8 cellular contexts compared by ENCODE assay signal in genomic region chr12:111529424-111530368, GRCh38.
DNase-seq lines count a peak whose midpoint lies in the region; ATAC-seq and TF ChIP-seq lines count a peak whose summit lies in the region.

No MANE protein-coding gene starts in this region.

- H3K36me3 Mint-ChIP-seq in CD4-positive, CD25-positive, alpha-beta regulatory T cell, result peaks cover 21% of the 10 kb centered on the region
- H3K36me3 Mint-ChIP-seq in natural killer cell, result no peaks in the 10 kb centered on the region
- H3K36me3 Mint-ChIP-seq in stimulated activated naive B cell treated with anti-CD40 and anti-IgM and Interleukin-4, amounts not matched to agents 10 μg/mL and 1 μg/mL and 100 μg/mL, for 72 hours, result peaks cover 14 to 24% of the 10 kb centered on the region in 2 donors

- no peaks in the 10 kb centered on the region for H3K9me3 ChIP-seq in CD4-positive, CD25-positive, alpha-beta regulatory T cell (ENCODE audit: control insufficient read depth in 2 of 2, low read length in 2 of 2)

- H3K4me1 Mint-ChIP-seq in CD4-positive, CD25-positive, alpha-beta regulatory T cell, result peaks cover 5 to 6% (median 6%) of the 10 kb centered on the region in 4 donors
- peaks cover 6% of the 10 kb centered on the region in 2 donors for H3K4me1 Mint-ChIP-seq in natural killer cell
- peaks cover 5 to 7% of the 10 kb centered on the region in 2 donors for H3K4me1 Mint-ChIP-seq in stimulated activated naive B cell treated with anti-CD40 and anti-IgM and Interleukin-4, amounts not matched to agents 10 μg/mL and 1 μg/mL and 100 μg/mL, for 72 hours

- no peaks in the 10 kb centered on the region for H3K9me3 Mint-ChIP-seq in CD4-positive, CD25-positive, alpha-beta regulatory T cell
- no peaks in the 10 kb centered on the region for H3K9me3 Mint-ChIP-seq in natural killer cell
- H3K9me3 Mint-ChIP-seq in stimulated activated naive B cell treated with anti-CD40 and anti-IgM and Interleukin-4, amounts not matched to agents 10 μg/mL and 1 μg/mL and 100 μg/mL, for 72 hours, result no peaks in the 10 kb centered on the region

- no peak overlapping the region for H3K4me3 Mint-ChIP-seq in CD4-positive, CD25-positive, alpha-beta regulatory T cell
- no peak overlapping the region for H3K4me3 Mint-ChIP-seq in natural killer cell
- no peak overlapping the region for H3K4me3 Mint-ChIP-seq in stimulated activated naive B cell treated with anti-CD40 and anti-IgM and Interleukin-4, amounts not matched to agents 10 μg/mL and 1 μg/mL and 100 μg/mL, for 72 hours

- CTCF ChIA-PET in HEK293T (lab: Yijun Ruan, JAX), result interaction anchor here (0.7 to 0.9 kb wide), 2 partner anchors 17 to 133 kb away, joined by 3 to 4 read pairs; no protein-coding TSS in a partner anchor

- intact Hi-C loops in natural killer cell (cut with micrococcal nuclease), result loop anchor here (1.0 to 5.0 kb wide), 2 partner anchors 77 to 132 kb away; no protein-coding TSS in a partner anchor

- no peaks in the 10 kb centered on the region for H3K27me3 Mint-ChIP-seq in CD4-positive, CD25-positive, alpha-beta regulatory T cell
- no peaks in the 10 kb centered on the region for H3K27me3 Mint-ChIP-seq in natural killer cell (ENCODE audit: low read depth in 2 of 2)
- H3K27me3 Mint-ChIP-seq in stimulated activated naive B cell treated with anti-CD40 and anti-IgM and Interleukin-4, amounts not matched to agents 10 μg/mL and 1 μg/mL and 100 μg/mL, for 72 hours, result no peaks in the 10 kb centered on the region

- peak; percentile 82 to 86 for ATAC-seq in CD4-positive, CD25-positive, alpha-beta regulatory T cell (ENCODE audit: low read depth in 2 of 2)
- peak; percentile 86 to 99 (median 99) for ATAC-seq in natural killer cell
- peak; percentile 86 to 91 for ATAC-seq in stimulated activated naive B cell treated with anti-CD40 and anti-IgM and Interleukin-4, amounts not matched to agents 10 μg/mL and 1 μg/mL and 100 μg/mL, for 72 hours (replicated peaks)
- ATAC-seq in GM21515 (IDR thresholded peaks at IDR 0.05; ENCODE audit: unreplicated experiment), result no peak

- no peaks in the 10 kb centered on the region for H3K4me1 ChIP-seq in CD4-positive, CD25-positive, alpha-beta regulatory T cell (ENCODE audit: control insufficient read depth, insufficient read depth, low read length, poor library complexity, severe bottlenecking)

- peaks cover 18% of the 10 kb centered on the region for H3K36me3 ChIP-seq in CD4-positive, CD25-positive, alpha-beta regulatory T cell (ENCODE audit: control insufficient read depth, insufficient read depth, low read length)

- H3K27ac Mint-ChIP-seq in CD4-positive, CD25-positive, alpha-beta regulatory T cell, result peak overlapping the region in 1 of 3 donors; percentile 53
- H3K27ac Mint-ChIP-seq in natural killer cell, result peak overlapping the region in 1 of 2 donors; percentile 16
- H3K27ac Mint-ChIP-seq in stimulated activated naive B cell treated with anti-CD40 and anti-IgM and Interleukin-4, amounts not matched to agents 10 μg/mL and 1 μg/mL and 100 μg/mL, for 72 hours, result no peak overlapping the region

- peak overlapping the region; percentile 19 for H3K27ac ChIP-seq in CD4-positive, CD25-positive, alpha-beta regulatory T cell (ENCODE audit: insufficient read depth, low read length, poor library complexity, severe bottlenecking)

- no peaks in the 10 kb centered on the region for H3K27me3 ChIP-seq in CD4-positive, CD25-positive, alpha-beta regulatory T cell (ENCODE audit: control insufficient read depth, insufficient read depth, low read length)

- TF ChIP-seq CTCF in epithelial cell of proximal tubule (conservative IDR thresholded peaks at IDR 0.05; ENCODE audit: low read depth, low read length) (peak; percentile 77), natural killer cell (IDR thresholded peaks at IDR 0.05) (peak; percentile 81)

- DNase-seq in CD4-positive, CD25-positive, alpha-beta regulatory T cell, result peak; percentile 40 to 82 (median 61)
- DNase-seq in HEK293T (ENCODE audit: extremely low spot score) (peak; percentile 74), NOMO-1 (lab: John Stamatoyannopoulos, UW; ENCODE audit: unreplicated experiment in 2 of 2) (peak; percentile 36 to 50), epithelial cell of proximal tubule (ENCODE audit: low read depth) (peak; percentile 9), natural killer cell (peak; percentile 58)
- DNase-seq in activated CD8-positive, alpha-beta memory T cell treated with anti-CD3 and anti-CD28 coated beads for 4 hours (ENCODE audit: low read depth in 2 of 2), result peak; percentile 18 to 21
- peak; percentile 18 for DNase-seq in stimulated activated naive B cell treated with anti-CD40 and anti-IgM and Interleukin-4, amounts not matched to agents 10 μg/mL and 1 μg/mL and 100 μg/mL, for 72 hours

- POLR2A ChIA-PET in HEK293T (lab: Yijun Ruan, JAX), result no interaction called here

- no peak overlapping the region for H3K4me3 ChIP-seq in CD4-positive, CD25-positive, alpha-beta regulatory T cell (ENCODE audit: low read depth, low read length)
- H3K4me3 ChIP-seq in epithelial cell of proximal tubule (ENCODE audit: low read depth, low read length), result no peak overlapping the region

TF ChIP-seq in HEK293T, 16 proteins besides CTCF, POLR2A, EP300 and RAD21:
- no peak for TF ChIP-seq PKNOX1 (IDR thresholded peaks at IDR 0.05)
- no peak for TF ChIP-seq ZNF384 (IDR thresholded peaks at IDR 0.05)
- no peak for TF ChIP-seq LEF1 (IDR thresholded peaks at IDR 0.05; ENCODE audit: borderline replicate concordance)
- TF ChIP-seq FOXM1 (IDR thresholded peaks at IDR 0.05; ENCODE audit: borderline replicate concordance), result no peak
- TF ChIP-seq FOXA1 (IDR thresholded peaks at IDR 0.05), result no peak
- no peak for TF ChIP-seq ARNT (IDR thresholded peaks at IDR 0.05)
- no peak for TF ChIP-seq FOXK2 (IDR thresholded peaks at IDR 0.05)
- no peak for TF ChIP-seq SUZ12 (IDR thresholded peaks at IDR 0.05)
- no peak for TF ChIP-seq NFRKB (IDR thresholded peaks at IDR 0.05)
- TF ChIP-seq TARDBP (IDR thresholded peaks at IDR 0.05), result no peak
- TF ChIP-seq CTBP1 (IDR thresholded peaks at IDR 0.05; ENCODE audit: borderline replicate concordance), result no peak
- TF ChIP-seq L3MBTL2 (conservative IDR thresholded peaks at IDR 0.05), result no peak
- no peak for TF ChIP-seq ELF4 (IDR thresholded peaks at IDR 0.05)
- no peak for TF ChIP-seq HDGF (IDR thresholded peaks at IDR 0.05; ENCODE audit: borderline replicate concordance)
- TF ChIP-seq BHLHE40 (IDR thresholded peaks at IDR 0.05; ENCODE audit: borderline replicate concordance), result no peak
- TF ChIP-seq SP1 (IDR thresholded peaks at IDR 0.05), result no peak
TF ChIP-seq in HEK293T: peak in this region for 0.

Comparison
In these comparisons a context has a peak if more than half of its experiments do, and no peak if none do; other contexts are left out.
1. DNase-seq: peak in every context shown above with its lines; median percentile 74 in HEK293T; 61 in CD4-positive, CD25-positive, alpha-beta regulatory T cell; 58 in natural killer cell; 43 in NOMO-1; 20 in activated CD8-positive, alpha-beta memory T cell treated with anti-CD3 and anti-CD28 coated beads for 4 hours; 18 in stimulated activated naive B cell treated with anti-CD40 and anti-IgM and Interleukin-4, amounts not matched to agents 10 μg/mL and 1 μg/mL and 100 μg/mL, for 72 hours; 9 in epithelial cell of proximal tubule.